ENCODE assay signal across 32 cellular contexts in genomic region chr22:36643033-36643432, GRCh38.
"Had no signal": no experiment of that assay in that cellular context is flagged by ENCODE, and none has a peak within 500 bp of the region (broad histone marks: within the 10 kb centered on the region; RNA-seq: fewer than 3 reads in every experiment).

No MANE protein-coding gene starts in this region.

- H3K9me3 Mint-ChIP-seq: activated B cell treated with CpG ODN at 0.5 μM for 24 hours; activated CD4-positive, alpha-beta memory T cell treated with anti-CD3 and anti-CD28 coated beads, Interleukin-2, amount 10 ng/mL, durations not matched to agents 7 days and 5 days; activated naive CD4-positive, alpha-beta T cell treated with anti-CD3 and anti-CD28 coated beads for 36 hours; activated naive CD8-positive, alpha-beta T cell treated with anti-CD3 and anti-CD28 coated beads, Interleukin-2, amount 10 ng/mL, durations not matched to agents 7 days and 5 days; activated naive CD8-positive, alpha-beta T cell treated with anti-CD3 and anti-CD28 coated beads, Interleukin-2, amount 50 U/mL, for 24 hours; activated T-cell treated with anti-CD3 and anti-CD28 coated beads, Interleukin-2, amount 50 U/mL, for 24 hours; activated T-helper 2 cell treated with anti-CD3 and anti-CD28 coated beads, Interferon-gamma antibody, Interleukin-2, Interleukin-4, amounts not matched to agents 10 μg/mL and 5 μg/mL and 100 μg/mL, durations not matched to agents 14 hours and 24 hours and 36 hours; central memory CD8-positive, alpha-beta T cell; T-helper 2 cell treated with Interferon-gamma antibody and Interleukin-4, amounts not matched to agents 5 μg/mL and 100 μg/mL, for 36 hours had no signal

- H3K27me3 ChIP-seq: ascending aorta had no signal

- H3K4me1 ChIP-seq: ascending aorta had no signal

- H3K36me3 Mint-ChIP-seq: activated CD8-positive, alpha-beta memory T cell treated with anti-CD3 and anti-CD28 coated beads, Interleukin-2, amount 10 ng/mL, durations not matched to agents 7 days and 5 days; activated naive CD8-positive, alpha-beta T cell; activated naive CD8-positive, alpha-beta T cell treated with anti-CD3 and anti-CD28 coated beads, Interleukin-2, amount 10 ng/mL, durations not matched to agents 7 days and 5 days; brain; T-cell had no signal

- H3K4me3 ChIP-seq: ascending aorta, cardiac muscle cell had no signal

- H3K4me1 Mint-ChIP-seq: activated B cell treated with CpG ODN at 0.5 μM for 24 hours; activated CD4-positive, alpha-beta memory T cell treated with anti-CD3 and anti-CD28 coated beads, Interleukin-2, amount 10 ng/mL, durations not matched to agents 7 days and 5 days; activated CD4-positive, alpha-beta T cell treated with anti-CD3 and anti-CD28 coated beads, Interleukin-2, amount 10 ng/mL, durations not matched to agents 24 days and 14 days; activated CD8-positive, alpha-beta memory T cell treated with anti-CD3 and anti-CD28 coated beads, Interleukin-2, amount 10 ng/mL, durations not matched to agents 7 days and 5 days; activated naive CD8-positive, alpha-beta T cell treated with anti-CD3 and anti-CD28 coated beads, Interleukin-2, amount 10 ng/mL, durations not matched to agents 7 days and 5 days; activated naive CD8-positive, alpha-beta T cell treated with anti-CD3 and anti-CD28 coated beads, Interleukin-2, amount 50 U/mL, for 24 hours; central memory CD8-positive, alpha-beta T cell; T-cell; T-helper 17 cell had no signal

- H3K4me3 Mint-ChIP-seq: activated B cell treated with CpG ODN at 0.5 μM for 24 hours; activated CD4-positive, alpha-beta memory T cell treated with anti-CD3 and anti-CD28 coated beads, Interleukin-2, amount 10 ng/mL, durations not matched to agents 7 days and 5 days; activated CD4-positive, alpha-beta T cell treated with anti-CD3 and anti-CD28 coated beads, Interleukin-2, amount 10 ng/mL, durations not matched to agents 24 days and 14 days; activated CD8-positive, alpha-beta memory T cell treated with anti-CD3 and anti-CD28 coated beads, Interleukin-2, amount 10 ng/mL, durations not matched to agents 7 days and 5 days; activated CD8-positive, alpha-beta T cell treated with anti-CD3 and anti-CD28 coated beads, Interleukin-2, amount 10 ng/mL, durations not matched to agents 7 days and 5 days; activated naive CD4-positive, alpha-beta T cell treated with anti-CD3 and anti-CD28 coated beads for 36 hours; activated naive CD8-positive, alpha-beta T cell; activated naive CD8-positive, alpha-beta T cell treated with anti-CD3 and anti-CD28 coated beads, Interleukin-2, amount 10 ng/mL, durations not matched to agents 7 days and 5 days; activated naive CD8-positive, alpha-beta T cell treated with anti-CD3 and anti-CD28 coated beads, Interleukin-2, amount 50 U/mL, for 24 hours; activated T-cell treated with anti-CD3 and anti-CD28 coated beads, Interleukin-2, amount 50 U/mL, for 24 hours; brain; central memory CD8-positive, alpha-beta T cell; T-cell; T-helper 17 cell; T-helper 2 cell treated with Interferon-gamma antibody and Interleukin-4, amounts not matched to agents 5 μg/mL and 100 μg/mL, for 36 hours had no signal

- H3K27ac Mint-ChIP-seq: activated B cell treated with CpG ODN at 0.5 μM for 24 hours; activated CD4-positive, alpha-beta memory T cell treated with anti-CD3 and anti-CD28 coated beads, Interleukin-2, amount 10 ng/mL, durations not matched to agents 7 days and 5 days; activated CD4-positive, alpha-beta T cell treated with anti-CD3 and anti-CD28 coated beads, Interleukin-2, amount 10 ng/mL, durations not matched to agents 24 days and 14 days; activated CD8-positive, alpha-beta memory T cell treated with anti-CD3 and anti-CD28 coated beads, Interleukin-2, amount 10 ng/mL, durations not matched to agents 7 days and 5 days; activated CD8-positive, alpha-beta T cell treated with anti-CD3 and anti-CD28 coated beads, Interleukin-2, amount 10 ng/mL, durations not matched to agents 7 days and 5 days; activated naive CD4-positive, alpha-beta T cell treated with anti-CD3 and anti-CD28 coated beads for 36 hours; activated naive CD8-positive, alpha-beta T cell; activated naive CD8-positive, alpha-beta T cell treated with anti-CD3 and anti-CD28 coated beads, Interleukin-2, amount 10 ng/mL, durations not matched to agents 7 days and 5 days; activated naive CD8-positive, alpha-beta T cell treated with anti-CD3 and anti-CD28 coated beads, Interleukin-2, amount 50 U/mL, for 24 hours; activated T-cell treated with anti-CD3 and anti-CD28 coated beads, Interleukin-2, amount 50 U/mL, for 24 hours; activated T-helper 2 cell treated with anti-CD3 and anti-CD28 coated beads, Interferon-gamma antibody, Interleukin-2, Interleukin-4, amounts not matched to agents 10 μg/mL and 5 μg/mL and 100 μg/mL, durations not matched to agents 14 hours and 24 hours and 36 hours; T-cell; T-helper 17 cell; T-helper 2 cell treated with Interferon-gamma antibody and Interleukin-4, amounts not matched to agents 5 μg/mL and 100 μg/mL, for 36 hours had no signal

- H3K9me3 ChIP-seq: ascending aorta had no signal

- H3K36me3 ChIP-seq: ascending aorta, cardiac muscle cell had no signal

- ATAC-seq: activated CD8-positive, alpha-beta memory T cell treated with anti-CD3 and anti-CD28 coated beads, Interleukin-2, amount 10 ng/mL, durations not matched to agents 7 days and 5 days; activated CD8-positive, alpha-beta T cell treated with anti-CD3 and anti-CD28 coated beads, Interleukin-2, amount 10 ng/mL, durations not matched to agents 7 days and 5 days; activated naive CD8-positive, alpha-beta T cell treated with anti-CD3 and anti-CD28 coated beads, Interleukin-2, amount 50 U/mL, for 24 hours; T-cell; T-helper 17 cell had no signal

- DNase-seq: activated B cell treated with CpG ODN at 0.5 μM for 24 hours; activated CD4-positive, alpha-beta memory T cell treated with anti-CD3 and anti-CD28 coated beads, Interleukin-2, amount 10 ng/mL, durations not matched to agents 7 days and 5 days; activated CD4-positive, alpha-beta T cell treated with anti-CD3 and anti-CD28 coated beads for 4 hours; activated CD4-positive, alpha-beta T cell treated with anti-CD3 and anti-CD28 coated beads, Interleukin-2, amount 10 ng/mL, durations not matched to agents 24 days and 14 days; activated CD4-positive, alpha-beta T cell treated with anti-CD3 and anti-CD28 coated beads, Interleukin-2, amount 50 U/mL, for 48 hours; activated CD4-positive, CD25-positive, alpha-beta regulatory T cell treated with anti-CD3 and anti-CD28 coated beads, Interleukin-2, amount 50 U/mL, for 72 hours; activated CD8-positive, alpha-beta memory T cell treated with anti-CD3 and anti-CD28 coated beads for 24 hours; activated CD8-positive, alpha-beta memory T cell treated with anti-CD3 and anti-CD28 coated beads, Interleukin-2, amount 10 ng/mL, durations not matched to agents 7 days and 5 days; activated CD8-positive, alpha-beta memory T cell treated with anti-CD3 and anti-CD28 coated beads, Interleukin-2, amount 50 U/mL, for 48 hours; activated CD8-positive, alpha-beta T cell treated with anti-CD3 and anti-CD28 coated beads, Interleukin-2, amount 10 ng/mL, durations not matched to agents 7 days and 5 days; activated effector memory CD4-positive, alpha-beta T cell treated with Interleukin-2 at 50 U/mL for 16 hours; activated gamma-delta T cell; activated naive CD4-positive, alpha-beta T cell treated with anti-CD3 and anti-CD28 coated beads for 36 hours; activated naive CD4-positive, alpha-beta T cell treated with anti-CD3 and anti-CD28 coated beads, Interleukin-2, amount 50 U/mL, for 16 hours; activated naive CD8-positive, alpha-beta T cell treated with anti-CD3 and anti-CD28 coated beads, Interleukin-2, amount 10 ng/mL, durations not matched to agents 7 days and 5 days; activated naive CD8-positive, alpha-beta T cell treated with anti-CD3 and anti-CD28 coated beads, Interleukin-2, amount 50 U/mL, for 24 hours; activated T-cell treated with anti-CD3 and anti-CD28 coated beads, Interleukin-2, amount 50 U/mL, for 24 hours; activated T-cell treated with anti-CD3 and anti-CD28 coated beads, Interleukin-2, amount 50 U/mL, for 48 hours; amygdala; anterior cingulate cortex; cerebellar nuclear complex; T-cell; T-helper 17 cell; T-helper 9 cell had no signal

- H3K27ac ChIP-seq: ascending aorta, cardiac muscle cell, VCaP had no signal
